In genomic region chr22:46085831-46086576, GRCh38 we compare ENCODE assay signal across 1 cellular context.
TF ChIP-seq lines count a peak whose summit lies in the region.

No MANE protein-coding gene starts in this region.

TF ChIP-seq in K562, 482 proteins besides CTCF, POLR2A, EP300 and RAD21 (continued from another document):
- TF ChIP-seq TFAP4 (CRISPR knock-in tag; IDR thresholded peaks at IDR 0.05; ENCODE audit: borderline replicate concordance) (0 out of 2 replicates have a peak, but pooled peaks have one; percentile 37), POLR2G (IDR thresholded peaks at IDR 0.05; ENCODE audit: low read depth, low read length) (peak; percentile 78), TCF3 (CRISPR knock-in tag; IDR thresholded peaks at IDR 0.05) (0 out of 2 replicates have a peak, but pooled peaks have one; percentile 25), GTF2A2 (tag; IDR thresholded peaks at IDR 0.05) (no peak), ZNF224 (CRISPR knock-in tag; IDR thresholded peaks at IDR 0.05) (no peak), ARID1B (IDR thresholded peaks at IDR 0.05) (peak; percentile 44; the same call in 1 of the 2 replicates), TEAD4 (IDR thresholded peaks at IDR 0.05; ENCODE audit: low read length) (peak; percentile 73), TEAD4 (CRISPR knock-in tag; IDR thresholded peaks at IDR 0.05; ENCODE audit: borderline replicate concordance) (no peak), PHF8 (IDR thresholded peaks at IDR 0.05; ENCODE audit: borderline replicate concordance, low read length) (peak; percentile 54; the same call in 1 of the 2 replicates), SIN3A (IDR thresholded peaks at IDR 0.05; ENCODE audit: borderline replicate concordance in 2 of 2, control insufficient read depth in 1 of 2, low read depth in 2 of 2, low read length in 2 of 2) (peak; percentile 21 to 55; a peak in 1 of 4 replicates), MAZ (CRISPR knock-in tag; conservative IDR thresholded peaks at IDR 0.05 in 1 of 2, IDR thresholded peaks at IDR 0.05 in 1 of 2) (peak; percentile 16 to 55; a peak in 1 of 4 replicates), HNRNPL (IDR thresholded peaks at IDR 0.05; ENCODE audit: low read depth, low read length) (0 out of 2 replicates have a peak, but pooled peaks have one; percentile 43), GATAD2B (IDR thresholded peaks at IDR 0.05; ENCODE audit: borderline replicate concordance) (0 out of 2 replicates have a peak, but pooled peaks have one; percentile 56), EGR1 (conservative IDR thresholded peaks at IDR 0.05) (peak; percentile 97), POLR2B (IDR thresholded peaks at IDR 0.05; ENCODE audit: low read depth, partially characterized antibody) (no peak), KLF1 (tag; IDR thresholded peaks at IDR 0.05) (peak; percentile 98), ATF6 (CRISPR knock-in tag; IDR thresholded peaks at IDR 0.05) (0 out of 2 replicates have a peak, but pooled peaks have one; percentile 42), CREM (IDR thresholded peaks at IDR 0.05; ENCODE audit: low read depth) (peak; percentile 25; the same call in 1 of the 2 replicates), TEAD1 (CRISPR knock-in tag; IDR thresholded peaks at IDR 0.05) (peak; percentile 69 to 82; a peak in 2 of 4 replicates), EP400 (IDR thresholded peaks at IDR 0.05) (0 out of 2 replicates have a peak, but pooled peaks have one; percentile 25), ZFPM2 (CRISPR knock-in tag; IDR thresholded peaks at IDR 0.05) (no peak), GABPA (tag; conservative IDR thresholded peaks at IDR 0.05; ENCODE audit: low read depth) (peak; percentile 68), CBFA2T3 (IDR thresholded peaks at IDR 0.05) (0 out of 2 replicates have a peak, but pooled peaks have one; percentile 21), TBP (optimal IDR thresholded peaks at IDR 0.05; ENCODE audit: low read depth, low read length) (peak; percentile 39), CCNT2 (IDR thresholded peaks at IDR 0.05; ENCODE audit: borderline replicate concordance, extremely low read depth, insufficient read length, low read depth, low read length) (peak; percentile 57), ETV1 (tag; conservative IDR thresholded peaks at IDR 0.05; ENCODE audit: low read depth) (peak; percentile 81), E2F6 (IDR thresholded peaks at IDR 0.05; ENCODE audit: borderline replicate concordance in 1 of 2, extremely low read depth in 1 of 2, insufficient read depth in 1 of 2, insufficient read length in 1 of 2, low read depth in 1 of 2, low read length in 1 of 2, poor library complexity in 1 of 2, severe bottlenecking in 1 of 2) (peak; percentile 54 to 74), RB1 (IDR thresholded peaks at IDR 0.05; ENCODE audit: low read depth) (no peak), KLF16 (IDR thresholded peaks at IDR 0.05) (no peak; the same call in 1 of the 2 replicates), ZNF592 (IDR thresholded peaks at IDR 0.05) (0 out of 2 replicates have a peak, but pooled peaks have one; percentile 42), HDAC1 (IDR thresholded peaks at IDR 0.05) (peak in 1 of 2 experiments; percentile 40; a peak in 1 of 4 replicates), SMAD4 (CRISPR knock-in tag; conservative IDR thresholded peaks at IDR 0.05) (peak; percentile 58; the same call in 1 of the 2 replicates), NFIC (IDR thresholded peaks at IDR 0.05) (0 out of 2 replicates have a peak, but pooled peaks have one; percentile 12), KDM5B (IDR thresholded peaks at IDR 0.05; ENCODE audit: insufficient replicate concordance, low read depth, low read length) (peak; percentile 31), MBD2 (IDR thresholded peaks at IDR 0.05; ENCODE audit: borderline replicate concordance, low read depth) (peak; percentile 39; the same call in 1 of the 2 replicates), ESRRA (IDR thresholded peaks at IDR 0.05; ENCODE audit: borderline replicate concordance, low read depth) (peak; percentile 44; the same call in 1 of the 2 replicates)
